Comparison of ENCODE assay signal across 3 cellular contexts in the genomic region with DNA sequence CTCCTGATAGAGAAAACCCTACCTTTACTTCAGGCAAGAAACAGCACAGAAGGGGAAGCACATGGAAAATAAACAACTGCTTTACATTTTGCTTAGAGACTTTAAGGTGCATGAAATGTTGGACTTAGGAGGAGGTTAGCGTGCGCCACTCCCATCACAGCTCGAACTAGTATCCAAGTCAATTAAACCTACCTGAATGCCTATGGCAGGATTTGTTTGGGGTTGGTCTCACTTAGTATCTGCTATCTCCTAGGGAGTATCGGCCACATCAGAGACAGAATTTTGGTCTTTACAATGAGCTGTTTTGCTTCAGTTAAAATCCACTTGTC.
TF ChIP-seq lines count a peak whose summit lies in the region.

No MANE protein-coding gene starts in this region.

TF ChIP-seq in HepG2, 621 proteins besides CTCF, POLR2A, EP300 and RAD21:
- TF ChIP-seq ZFP1 (CRISPR knock-in tag; IDR thresholded peaks at IDR 0.05), result no peak
- TF ChIP-seq ZNF703 (CRISPR knock-in tag; IDR thresholded peaks at IDR 0.05; ENCODE audit: borderline replicate concordance), result no peak
- TF ChIP-seq RARA (CRISPR knock-in tag; IDR thresholded peaks at IDR 0.05), result no peak
- TF ChIP-seq ZSCAN31 (CRISPR knock-in tag; IDR thresholded peaks at IDR 0.05; ENCODE audit: low read depth), result no peak
- no peak for TF ChIP-seq ZNF570 (CRISPR knock-in tag; IDR thresholded peaks at IDR 0.05; ENCODE audit: borderline replicate concordance)
- TF ChIP-seq CBX5 (CRISPR knock-in tag; IDR thresholded peaks at IDR 0.05; ENCODE audit: borderline replicate concordance), result no peak
- TF ChIP-seq CREB1 (IDR thresholded peaks at IDR 0.05), result no peak
- TF ChIP-seq CREB1 (CRISPR knock-in tag; IDR thresholded peaks at IDR 0.05), result no peak
- TF ChIP-seq EHMT2 (IDR thresholded peaks at IDR 0.05; ENCODE audit: borderline replicate concordance, low read depth, low read length), result no peak
- no peak for TF ChIP-seq ZFP90 (CRISPR knock-in tag; IDR thresholded peaks at IDR 0.05; ENCODE audit: borderline replicate concordance)
- TF ChIP-seq ZNF292 (CRISPR knock-in tag; IDR thresholded peaks at IDR 0.05; ENCODE audit: borderline replicate concordance, low read depth), result no peak
- TF ChIP-seq ZNF891 (CRISPR knock-in tag; IDR thresholded peaks at IDR 0.05), result no peak
- TF ChIP-seq XBP1 (CRISPR knock-in tag; IDR thresholded peaks at IDR 0.05), result no peak
- TF ChIP-seq MAFG (CRISPR knock-in tag; IDR thresholded peaks at IDR 0.05), result no peak
- TF ChIP-seq NFYB (CRISPR knock-in tag; IDR thresholded peaks at IDR 0.05), result no peak
- TF ChIP-seq CBX1 (IDR thresholded peaks at IDR 0.05; ENCODE audit: low read depth), result no peak
- TF ChIP-seq ARNT2 (CRISPR knock-in tag; IDR thresholded peaks at IDR 0.05; ENCODE audit: low read depth), result no peak
- TF ChIP-seq ZNF235 (CRISPR knock-in tag; IDR thresholded peaks at IDR 0.05; ENCODE audit: borderline replicate concordance), result no peak
- TF ChIP-seq, protein P1, sequence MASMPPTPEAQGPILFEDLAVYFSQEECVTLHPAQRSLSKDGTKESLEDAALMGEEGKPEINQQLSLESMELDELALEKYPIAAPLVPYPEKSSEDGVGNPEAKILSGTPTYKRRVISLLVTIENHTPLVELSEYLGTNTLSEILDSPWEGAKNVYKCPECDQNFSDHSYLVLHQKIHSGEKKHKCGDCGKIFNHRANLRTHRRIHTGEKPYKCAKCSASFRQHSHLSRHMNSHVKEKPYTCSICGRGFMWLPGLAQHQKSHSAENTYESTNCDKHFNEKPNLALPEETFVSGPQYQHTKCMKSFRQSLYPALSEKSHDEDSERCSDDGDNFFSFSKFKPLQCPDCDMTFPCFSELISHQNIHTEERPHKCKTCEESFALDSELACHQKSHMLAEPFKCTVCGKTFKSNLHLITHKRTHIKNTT (CRISPR knock-in tag; IDR thresholded peaks at IDR 0.05), result no peak
- no peak for TF ChIP-seq MAFK (conservative IDR thresholded peaks at IDR 0.05 in 1 of 2, IDR thresholded peaks at IDR 0.05 in 1 of 2; ENCODE audit: low read length in 2 of 2)
- TF ChIP-seq RELA (CRISPR knock-in tag; IDR thresholded peaks at IDR 0.05), result no peak
TF ChIP-seq in HepG2: peak in this region for 0.

TF ChIP-seq in GM23338, 12 proteins besides CTCF, POLR2A, EP300 and RAD21 (continues in another document):
- no peak for TF ChIP-seq EZH2phosphoT487 (IDR thresholded peaks at IDR 0.05; ENCODE audit: unreplicated experiment)
- TF ChIP-seq POLR2AphosphoS5 (IDR thresholded peaks at IDR 0.05; ENCODE audit: low read depth), result no peak
- no peak for TF ChIP-seq NANOG (IDR thresholded peaks at IDR 0.05; ENCODE audit: borderline replicate concordance)
- TF ChIP-seq ZNF331 (CRISPR knock-in tag; IDR thresholded peaks at IDR 0.05; ENCODE audit: low read depth), result no peak
- TF ChIP-seq, protein P2, sequence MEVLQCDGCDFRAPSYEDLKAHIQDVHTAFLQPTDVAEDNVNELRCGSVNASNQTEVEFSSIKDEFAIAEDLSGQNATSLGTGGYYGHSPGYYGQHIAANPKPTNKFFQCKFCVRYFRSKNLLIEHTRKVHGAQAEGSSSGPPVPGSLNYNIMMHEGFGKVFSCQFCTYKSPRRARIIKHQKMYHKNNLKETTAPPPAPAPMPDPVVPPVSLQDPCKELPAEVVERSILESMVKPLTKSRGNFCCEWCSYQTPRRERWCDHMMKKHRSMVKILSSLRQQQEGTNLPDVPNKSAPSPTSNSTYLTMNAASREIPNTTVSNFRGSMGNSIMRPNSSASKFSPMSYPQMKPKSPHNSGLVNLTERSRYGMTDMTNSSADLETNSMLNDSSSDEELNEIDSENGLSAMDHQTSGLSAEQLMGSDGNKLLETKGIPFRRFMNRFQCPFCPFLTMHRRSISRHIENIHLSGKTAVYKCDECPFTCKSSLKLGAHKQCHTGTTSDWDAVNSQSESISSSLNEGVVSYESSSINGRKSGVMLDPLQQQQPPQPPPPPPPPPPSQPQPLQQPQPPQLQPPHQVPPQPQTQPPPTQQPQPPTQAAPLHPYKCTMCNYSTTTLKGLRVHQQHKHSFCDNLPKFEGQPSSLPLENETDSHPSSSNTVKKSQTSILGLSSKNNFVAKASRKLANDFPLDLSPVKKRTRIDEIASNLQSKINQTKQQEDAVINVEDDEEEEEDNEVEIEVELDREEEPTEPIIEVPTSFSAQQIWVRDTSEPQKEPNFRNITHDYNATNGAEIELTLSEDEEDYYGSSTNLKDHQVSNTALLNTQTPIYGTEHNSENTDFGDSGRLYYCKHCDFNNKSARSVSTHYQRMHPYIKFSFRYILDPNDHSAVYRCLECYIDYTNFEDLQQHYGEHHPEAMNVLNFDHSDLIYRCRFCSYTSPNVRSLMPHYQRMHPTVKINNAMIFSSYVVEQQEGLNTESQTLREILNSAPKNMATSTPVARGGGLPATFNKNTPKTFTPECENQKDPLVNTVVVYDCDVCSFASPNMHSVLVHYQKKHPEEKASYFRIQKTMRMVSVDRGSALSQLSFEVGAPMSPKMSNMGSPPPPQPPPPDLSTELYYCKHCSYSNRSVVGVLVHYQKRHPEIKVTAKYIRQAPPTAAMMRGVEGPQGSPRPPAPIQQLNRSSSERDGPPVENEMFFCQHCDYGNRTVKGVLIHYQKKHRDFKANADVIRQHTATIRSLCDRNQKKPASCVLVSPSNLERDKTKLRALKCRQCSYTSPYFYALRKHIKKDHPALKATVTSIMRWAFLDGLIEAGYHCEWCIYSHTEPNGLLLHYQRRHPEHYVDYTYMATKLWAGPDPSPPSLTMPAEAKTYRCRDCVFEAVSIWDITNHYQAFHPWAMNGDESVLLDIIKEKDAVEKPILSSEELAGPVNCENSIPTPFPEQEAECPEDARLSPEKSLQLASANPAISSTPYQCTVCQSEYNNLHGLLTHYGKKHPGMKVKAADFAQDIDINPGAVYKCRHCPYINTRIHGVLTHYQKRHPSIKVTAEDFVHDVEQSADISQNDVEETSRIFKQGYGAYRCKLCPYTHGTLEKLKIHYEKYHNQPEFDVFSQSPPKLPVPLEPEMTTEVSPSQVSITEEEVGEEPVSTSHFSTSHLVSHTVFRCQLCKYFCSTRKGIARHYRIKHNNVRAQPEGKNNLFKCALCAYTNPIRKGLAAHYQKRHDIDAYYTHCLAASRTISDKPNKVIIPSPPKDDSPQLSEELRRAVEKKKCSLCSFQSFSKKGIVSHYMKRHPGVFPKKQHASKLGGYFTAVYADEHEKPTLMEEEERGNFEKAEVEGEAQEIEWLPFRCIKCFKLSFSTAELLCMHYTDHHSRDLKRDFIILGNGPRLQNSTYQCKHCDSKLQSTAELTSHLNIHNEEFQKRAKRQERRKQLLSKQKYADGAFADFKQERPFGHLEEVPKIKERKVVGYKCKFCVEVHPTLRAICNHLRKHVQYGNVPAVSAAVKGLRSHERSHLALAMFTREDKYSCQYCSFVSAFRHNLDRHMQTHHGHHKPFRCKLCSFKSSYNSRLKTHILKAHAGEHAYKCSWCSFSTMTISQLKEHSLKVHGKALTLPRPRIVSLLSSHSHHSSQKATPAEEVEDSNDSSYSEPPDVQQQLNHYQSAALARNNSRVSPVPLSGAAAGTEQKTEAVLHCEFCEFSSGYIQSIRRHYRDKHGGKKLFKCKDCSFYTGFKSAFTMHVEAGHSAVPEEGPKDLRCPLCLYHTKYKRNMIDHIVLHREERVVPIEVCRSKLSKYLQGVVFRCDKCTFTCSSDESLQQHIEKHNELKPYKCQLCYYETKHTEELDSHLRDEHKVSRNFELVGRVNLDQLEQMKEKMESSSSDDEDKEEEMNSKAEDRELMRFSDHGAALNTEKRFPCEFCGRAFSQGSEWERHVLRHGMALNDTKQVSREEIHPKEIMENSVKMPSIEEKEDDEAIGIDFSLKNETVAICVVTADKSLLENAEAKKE (CRISPR knock-in tag; IDR thresholded peaks at IDR 0.05), result no peak
- no peak for TF ChIP-seq CREB1 (CRISPR knock-in tag; IDR thresholded peaks at IDR 0.05; ENCODE audit: low read depth)
- TF ChIP-seq JUNB (IDR thresholded peaks at IDR 0.05; ENCODE audit: unreplicated experiment), result no peak

TF ChIP-seq in GM12878, 131 proteins besides CTCF, POLR2A, EP300 and RAD21:
- TF ChIP-seq MEF2A (IDR thresholded peaks at IDR 0.05; ENCODE audit: insufficient read depth, low read depth, low read length) (no peak), NFXL1 (IDR thresholded peaks at IDR 0.05; ENCODE audit: borderline replicate concordance) (peak; percentile 59; the same call in 1 of the 2 replicates)
